In the genomic region with DNA sequence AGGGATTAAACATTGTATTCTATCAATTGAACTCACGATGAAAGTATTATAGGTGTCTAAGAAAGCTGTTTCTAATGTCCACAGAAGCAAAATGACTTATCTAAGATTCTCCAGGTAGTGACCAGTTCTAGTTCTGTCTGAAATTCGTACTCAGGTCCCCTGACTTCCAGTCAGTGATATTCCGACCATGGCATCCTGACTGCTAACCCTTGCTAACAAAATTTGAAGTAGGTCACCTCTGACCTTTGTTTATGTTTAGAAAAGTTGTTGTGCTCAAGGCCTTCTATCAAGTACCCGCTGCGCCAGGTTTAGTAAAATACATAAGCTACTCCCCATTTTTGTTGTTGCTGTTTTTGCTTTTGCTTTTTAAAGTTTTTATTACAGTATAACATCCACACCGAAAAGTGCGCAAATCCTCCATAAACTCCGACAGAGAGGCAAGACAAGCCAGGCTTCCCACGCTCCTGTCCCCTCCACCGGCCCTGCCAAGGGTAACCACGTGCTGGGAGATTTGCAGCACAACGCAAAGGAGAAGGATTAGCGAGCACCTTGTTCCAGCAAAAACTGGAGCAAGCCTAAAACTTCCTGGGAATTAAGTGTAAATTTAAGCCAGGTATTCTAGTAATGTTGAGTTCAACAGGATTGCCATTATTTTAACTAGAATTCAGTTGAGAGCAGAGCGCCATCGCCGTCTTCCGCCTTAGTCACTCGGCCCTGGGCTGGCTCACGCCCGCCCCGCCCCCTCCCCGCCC, we compare ENCODE assay signal across 8 cellular contexts. TPM values are rescaled to one million over a fixed set of nuclear protein-coding genes. Genes with fewer than 3 reads are reported as not detected.
DNase-seq lines count a peak whose midpoint lies in the region; ATAC-seq and TF ChIP-seq lines count a peak whose summit lies in the region.

No MANE protein-coding gene starts in this region.

- peak overlapping the region; percentile 52 for H3K4me3 ChIP-seq in GM12864 (ENCODE audit: low read depth, low read length)
- H3K4me3 ChIP-seq in Jurkat, Clone E6-1 (ENCODE audit: low read length): peak overlapping the region; percentile 45

- peak; percentile 42 for ATAC-seq in GM21786 (IDR thresholded peaks at IDR 0.05; ENCODE audit: unreplicated experiment)
- ATAC-seq in SK-N-SH treated with all-trans-retinoic acid at 6 μM for 48 hours: peak; percentile 6; the same call in 2 of the 3 replicates
- peak; percentile 17 to 21 (median 20) for ATAC-seq in natural killer cell

- peak overlapping the region; percentile 89 to 96 for H3K27ac Mint-ChIP-seq in natural killer cell

- H3K9me3 Mint-ChIP-seq in natural killer cell: no peaks in the 10 kb centered on the region

- TF ChIP-seq CTCF in GM12864 (IDR thresholded peaks at IDR 0.05; ENCODE audit: low read depth, low read length, missing control alignments): no peak
- TF ChIP-seq CTCF in natural killer cell (IDR thresholded peaks at IDR 0.05): no peak

- H3K27ac ChIP-seq in epithelial cell of prostate: peak overlapping the region; percentile 82

- H3K4me1 Mint-ChIP-seq in natural killer cell: peaks cover 26 to 30% of the 10 kb centered on the region in 2 donors

- H3K27me3 Mint-ChIP-seq in natural killer cell (ENCODE audit: low read depth in 2 of 2): no peaks in the 10 kb centered on the region

- intact Hi-C loops in natural killer cell (cut with micrococcal nuclease): loop anchor here (1.0 kb wide), 1 partner anchor 47 kb away; no protein-coding TSS in a partner anchor

- H3K36me3 Mint-ChIP-seq in natural killer cell: peaks cover 5% of the 10 kb centered on the region

- DNase-seq in GM12864 (ENCODE audit: low read depth): no peak
- DNase-seq in Jurkat, Clone E6-1 (ENCODE audit: low read depth, low spot score): peak; percentile 59
- no peak for DNase-seq in epithelial cell of prostate (ENCODE audit: low read depth, low spot score)
- no peak for DNase-seq in natural killer cell
- no peak for DNase-seq in glomerular visceral epithelial cell (ENCODE audit: extremely low spot score)
- no peak for DNase-seq in activated effector memory CD4-positive, alpha-beta T cell treated with anti-CD3 and anti-CD28 coated beads, Interleukin-2, amount 50 U/mL, for 16 hours

- H3K4me3 Mint-ChIP-seq in natural killer cell: peak overlapping the region; percentile 85

TF ChIP-seq in SK-N-SH treated with all-trans-retinoic acid at 6 μM for 48 hours, 23 proteins besides CTCF, POLR2A, EP300 and RAD21:
- TF ChIP-seq PPARA (CRISPR knock-in tag; IDR thresholded peaks at IDR 0.05; ENCODE audit: borderline replicate concordance): no peak
- TF ChIP-seq ZFP3 (CRISPR knock-in tag; IDR thresholded peaks at IDR 0.05): peak; percentile 69
- no peak for TF ChIP-seq TOX (CRISPR knock-in tag; IDR thresholded peaks at IDR 0.05; ENCODE audit: borderline replicate concordance)
- TF ChIP-seq BACH2 (CRISPR knock-in tag; IDR thresholded peaks at IDR 0.05; ENCODE audit: borderline replicate concordance): 0 out of 2 replicates have a peak, but pooled peaks have one; percentile 67
TF ChIP-seq in SK-N-SH treated with all-trans-retinoic acid at 6 μM for 48 hours: peak in this region for 2.

RNA-seq across cellular contexts. Expression of gene HMGN4, which starts 17.9 kb away (rescaled TPM):
- 84.0 TPM for polyA plus RNA-seq in Jurkat, Clone E6-1 (2012; ENCODE audit: insufficient read depth, insufficient read length)
- total RNA-seq in natural killer cell: 10 to 100 TPM; 55.7 to 80.6 (median 70.3) TPM

RNA-seq across cellular contexts. Expression of gene BTN1A1, which starts 20.2 kb away (rescaled TPM):
- polyA plus RNA-seq in Jurkat, Clone E6-1 (2012; ENCODE audit: insufficient read depth, insufficient read length): not detected
- total RNA-seq in natural killer cell: not detected
